In genomic region chr1:206668874-206669410, GRCh38 we compare ENCODE assay signal across 1 cellular context.
TF ChIP-seq lines count a peak whose summit lies in the region.

No MANE protein-coding gene starts in this region.

TF ChIP-seq in HEK293, 187 proteins besides CTCF, POLR2A, EP300 and RAD21 (continued from another document):
- TF ChIP-seq, protein P1, sequence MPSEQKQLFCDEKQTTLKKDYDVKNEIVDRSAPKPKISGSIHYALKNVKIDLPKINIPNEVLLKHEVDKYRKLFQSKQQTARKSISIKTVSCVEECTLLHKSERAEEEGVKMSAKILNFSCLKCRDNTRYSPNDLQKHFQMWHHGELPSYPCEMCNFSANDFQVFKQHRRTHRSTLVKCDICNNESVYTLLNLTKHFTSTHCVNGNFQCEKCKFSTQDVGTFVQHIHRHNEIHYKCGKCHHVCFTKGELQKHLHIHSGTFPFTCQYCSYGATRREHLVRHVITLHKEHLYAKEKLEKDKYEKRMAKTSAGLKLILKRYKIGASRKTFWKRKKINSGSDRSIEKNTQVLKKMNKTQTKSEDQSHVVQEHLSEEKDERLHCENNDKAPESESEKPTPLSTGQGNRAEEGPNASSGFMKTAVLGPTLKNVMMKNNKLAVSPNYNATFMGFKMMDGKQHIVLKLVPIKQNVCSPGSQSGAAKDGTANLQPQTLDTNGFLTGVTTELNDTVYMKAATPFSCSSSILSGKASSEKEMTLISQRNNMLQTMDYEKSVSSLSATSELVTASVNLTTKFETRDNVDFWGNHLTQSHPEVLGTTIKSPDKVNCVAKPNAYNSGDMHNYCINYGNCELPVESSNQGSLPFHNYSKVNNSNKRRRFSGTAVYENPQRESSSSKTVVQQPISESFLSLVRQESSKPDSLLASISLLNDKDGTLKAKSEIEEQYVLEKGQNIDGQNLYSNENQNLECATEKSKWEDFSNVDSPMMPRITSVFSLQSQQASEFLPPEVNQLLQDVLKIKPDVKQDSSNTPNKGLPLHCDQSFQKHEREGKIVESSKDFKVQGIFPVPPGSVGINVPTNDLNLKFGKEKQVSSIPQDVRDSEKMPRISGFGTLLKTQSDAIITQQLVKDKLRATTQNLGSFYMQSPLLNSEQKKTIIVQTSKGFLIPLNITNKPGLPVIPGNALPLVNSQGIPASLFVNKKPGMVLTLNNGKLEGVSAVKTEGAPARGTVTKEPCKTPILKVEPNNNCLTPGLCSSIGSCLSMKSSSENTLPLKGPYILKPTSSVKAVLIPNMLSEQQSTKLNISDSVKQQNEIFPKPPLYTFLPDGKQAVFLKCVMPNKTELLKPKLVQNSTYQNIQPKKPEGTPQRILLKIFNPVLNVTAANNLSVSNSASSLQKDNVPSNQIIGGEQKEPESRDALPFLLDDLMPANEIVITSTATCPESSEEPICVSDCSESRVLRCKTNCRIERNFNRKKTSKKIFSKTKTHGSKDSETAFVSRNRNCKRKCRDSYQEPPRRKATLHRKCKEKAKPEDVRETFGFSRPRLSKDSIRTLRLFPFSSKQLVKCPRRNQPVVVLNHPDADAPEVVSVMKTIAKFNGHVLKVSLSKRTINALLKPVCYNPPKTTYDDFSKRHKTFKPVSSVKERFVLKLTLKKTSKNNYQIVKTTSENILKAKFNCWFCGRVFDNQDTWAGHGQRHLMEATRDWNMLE (tag by site-specific recombination; conservative IDR thresholded peaks at IDR 0.05; ENCODE audit: low read depth), result peak; percentile 82
- TF ChIP-seq ZNF623 (tag by site-specific recombination; IDR thresholded peaks at IDR 0.05) (peak; percentile 70), ZNF560 (tag by site-specific recombination; IDR thresholded peaks at IDR 0.05; ENCODE audit: borderline replicate concordance) (0 out of 2 replicates have a peak, but pooled peaks have one; percentile 56), ZNF654 (tag by site-specific recombination; IDR thresholded peaks at IDR 0.05; ENCODE audit: low read depth) (peak; percentile 34; the same call in 1 of the 2 replicates), ZNF549 (tag by site-specific recombination; IDR thresholded peaks at IDR 0.05) (no peak), ZBTB8A (tag by site-specific recombination; IDR thresholded peaks at IDR 0.05) (peak; percentile 39; the same call in 1 of the 2 replicates), ZNF555 (tag by site-specific recombination; conservative IDR thresholded peaks at IDR 0.05) (peak; percentile 58), ZNF768 (tag by site-specific recombination; IDR thresholded peaks at IDR 0.05) (no peak), ZNF433 (tag by site-specific recombination; IDR thresholded peaks at IDR 0.05; ENCODE audit: low read depth) (no peak), ZNF629 (tag by site-specific recombination; IDR thresholded peaks at IDR 0.05) (0 out of 2 replicates have a peak, but pooled peaks have one; percentile 33), ZBTB17 (tag by site-specific recombination; IDR thresholded peaks at IDR 0.05) (no peak), ZNF677 (tag by site-specific recombination; IDR thresholded peaks at IDR 0.05) (no peak), ZNF704 (tag by site-specific recombination; IDR thresholded peaks at IDR 0.05) (0 out of 2 replicates have a peak, but pooled peaks have one; percentile 32), ZNF341 (tag by site-specific recombination; IDR thresholded peaks at IDR 0.05; ENCODE audit: low read depth) (no peak), ZNF37A (tag by site-specific recombination; IDR thresholded peaks at IDR 0.05) (no peak)
- TF ChIP-seq, protein P2, sequence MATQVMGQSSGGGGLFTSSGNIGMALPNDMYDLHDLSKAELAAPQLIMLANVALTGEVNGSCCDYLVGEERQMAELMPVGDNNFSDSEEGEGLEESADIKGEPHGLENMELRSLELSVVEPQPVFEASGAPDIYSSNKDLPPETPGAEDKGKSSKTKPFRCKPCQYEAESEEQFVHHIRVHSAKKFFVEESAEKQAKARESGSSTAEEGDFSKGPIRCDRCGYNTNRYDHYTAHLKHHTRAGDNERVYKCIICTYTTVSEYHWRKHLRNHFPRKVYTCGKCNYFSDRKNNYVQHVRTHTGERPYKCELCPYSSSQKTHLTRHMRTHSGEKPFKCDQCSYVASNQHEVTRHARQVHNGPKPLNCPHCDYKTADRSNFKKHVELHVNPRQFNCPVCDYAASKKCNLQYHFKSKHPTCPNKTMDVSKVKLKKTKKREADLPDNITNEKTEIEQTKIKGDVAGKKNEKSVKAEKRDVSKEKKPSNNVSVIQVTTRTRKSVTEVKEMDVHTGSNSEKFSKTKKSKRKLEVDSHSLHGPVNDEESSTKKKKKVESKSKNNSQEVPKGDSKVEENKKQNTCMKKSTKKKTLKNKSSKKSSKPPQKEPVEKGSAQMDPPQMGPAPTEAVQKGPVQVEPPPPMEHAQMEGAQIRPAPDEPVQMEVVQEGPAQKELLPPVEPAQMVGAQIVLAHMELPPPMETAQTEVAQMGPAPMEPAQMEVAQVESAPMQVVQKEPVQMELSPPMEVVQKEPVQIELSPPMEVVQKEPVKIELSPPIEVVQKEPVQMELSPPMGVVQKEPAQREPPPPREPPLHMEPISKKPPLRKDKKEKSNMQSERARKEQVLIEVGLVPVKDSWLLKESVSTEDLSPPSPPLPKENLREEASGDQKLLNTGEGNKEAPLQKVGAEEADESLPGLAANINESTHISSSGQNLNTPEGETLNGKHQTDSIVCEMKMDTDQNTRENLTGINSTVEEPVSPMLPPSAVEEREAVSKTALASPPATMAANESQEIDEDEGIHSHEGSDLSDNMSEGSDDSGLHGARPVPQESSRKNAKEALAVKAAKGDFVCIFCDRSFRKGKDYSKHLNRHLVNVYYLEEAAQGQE (tag by site-specific recombination; IDR thresholded peaks at IDR 0.05), result peak; percentile 59; the same call in 1 of the 2 replicates
- TF ChIP-seq, protein P3, sequence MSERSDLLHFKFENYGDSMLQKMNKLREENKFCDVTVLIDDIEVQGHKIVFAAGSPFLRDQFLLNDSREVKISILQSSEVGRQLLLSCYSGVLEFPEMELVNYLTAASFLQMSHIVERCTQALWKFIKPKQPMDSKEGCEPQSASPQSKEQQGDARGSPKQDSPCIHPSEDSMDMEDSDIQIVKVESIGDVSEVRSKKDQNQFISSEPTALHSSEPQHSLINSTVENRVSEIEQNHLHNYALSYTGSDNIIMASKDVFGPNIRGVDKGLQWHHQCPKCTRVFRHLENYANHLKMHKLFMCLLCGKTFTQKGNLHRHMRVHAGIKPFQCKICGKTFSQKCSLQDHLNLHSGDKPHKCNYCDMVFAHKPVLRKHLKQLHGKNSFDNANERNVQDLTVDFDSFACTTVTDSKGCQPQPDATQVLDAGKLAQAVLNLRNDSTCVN (tag by site-specific recombination; optimal IDR thresholded peaks at IDR 0.05), result no peak
